17 cellular contexts compared by ENCODE assay signal in the genomic region with DNA sequence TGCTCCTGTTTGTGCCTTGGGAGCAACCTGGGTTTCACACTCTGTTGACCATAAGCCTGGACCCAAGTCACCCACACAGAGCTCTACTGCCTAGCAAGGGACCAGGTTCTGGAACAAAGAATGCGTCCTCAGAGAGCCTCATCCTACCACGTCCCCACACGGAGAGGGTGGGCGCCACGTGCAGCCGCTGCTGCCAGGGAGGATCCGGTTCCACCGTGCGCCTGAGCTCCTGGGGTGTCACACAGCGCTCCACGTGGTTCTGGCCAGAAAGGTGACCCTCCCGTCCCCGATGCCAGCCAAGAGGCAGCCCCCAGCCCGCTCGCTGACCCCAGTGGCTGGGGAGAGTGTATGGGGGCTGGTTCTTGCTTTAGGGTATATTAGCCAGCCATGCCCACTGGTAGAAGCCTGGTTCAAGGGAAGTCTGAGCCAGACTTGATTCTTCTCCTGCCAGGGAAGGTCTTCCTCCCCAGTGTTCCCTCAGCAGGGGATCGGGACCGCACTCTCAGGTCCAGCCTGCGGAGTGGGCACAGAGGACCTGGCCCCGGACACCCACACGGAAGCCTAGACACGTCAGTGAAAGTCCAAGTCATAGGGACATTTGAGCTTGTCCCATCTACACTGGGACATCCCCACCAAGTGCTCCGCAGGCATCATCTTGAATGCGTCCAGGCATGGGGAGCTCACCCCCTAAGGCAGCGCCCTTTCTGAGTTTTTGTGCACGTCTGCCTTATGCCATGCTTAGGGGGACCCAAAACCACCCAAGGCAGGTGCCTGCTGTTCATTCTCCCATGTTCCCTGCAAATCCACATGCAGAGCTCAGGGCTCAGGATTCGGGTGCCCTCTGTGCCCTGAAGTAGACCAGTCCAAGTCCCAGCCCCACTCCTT. TPM values are rescaled to one million over a fixed set of nuclear protein-coding genes. Genes with fewer than 3 reads are reported as not detected.
DNase-seq lines count a peak whose midpoint lies in the region; ATAC-seq, FAIRE-seq and TF ChIP-seq lines count a peak whose summit lies in the region.
"Had no signal": no experiment of that assay in that cellular context is flagged by ENCODE, and none has a peak within 500 bp of the region (broad histone marks: within the 10 kb centered on the region; RNA-seq: fewer than 3 reads in every experiment).

No MANE protein-coding gene starts in this region.

- no peak for FAIRE-seq in H1 (lab: Jason Lieb, UNC)

- H4K91ac ChIP-seq in H1 (replicated peaks; ENCODE audit: insufficient read length, low read length), result peak overlapping the region; percentile 32
- no peak overlapping the region for H4K91ac ChIP-seq in neuronal stem cell (ENCODE audit: low read depth, low read length, poor library complexity)

- no peak overlapping the region for H4K5ac ChIP-seq in H1 (ENCODE audit: insufficient read length, low read depth, low read length)

- peaks cover 34% of the 10 kb centered on the region for H3K27me3 Mint-ChIP-seq in chondrocyte (ENCODE audit: low read depth)

- peaks cover 18% of the 10 kb centered on the region for H3K9me3 Mint-ChIP-seq in chondrocyte (ENCODE audit: low read depth)

- H3K36me3 Mint-ChIP-seq in chondrocyte (ENCODE audit: low read depth), result peaks cover 3% of the 10 kb centered on the region

- TF ChIP-seq CTCF in chondrocyte (IDR thresholded peaks at IDR 0.05), result no peak
- no peak for TF ChIP-seq CTCF in H1 (IDR thresholded peaks at IDR 0.05; ENCODE audit: control extremely low read depth in 1 of 3, insufficient read depth in 1 of 3, low read depth in 1 of 3, low read length in 3 of 3)
- TF ChIP-seq CTCF in BE2C (IDR thresholded peaks at IDR 0.05; ENCODE audit: low read depth, low read length), result no peak
- no peak for TF ChIP-seq CTCF in right atrium auricular region (IDR thresholded peaks at IDR 0.05)

- no peak for TF ChIP-seq EP300 in H1 (IDR thresholded peaks at IDR 0.05; ENCODE audit: borderline replicate concordance in 1 of 2, low read depth in 2 of 2, low read length in 2 of 2)

- H3K27ac ChIP-seq in H1 (ENCODE audit: low read depth, low read length) (no peak overlapping the region), neuronal stem cell (replicated peaks; ENCODE audit: low read length) (no peak overlapping the region), right atrium auricular region (no peak overlapping the region)

- H2BK12ac ChIP-seq in H1 (ENCODE audit: low read depth, low read length), result no peak overlapping the region
- peak overlapping the region; percentile 60 for H2BK12ac ChIP-seq in neuronal stem cell (ENCODE audit: low read length)

- H3K79me1 ChIP-seq in H1 (ENCODE audit: low read depth, low read length) (no peaks in the 10 kb centered on the region), neuronal stem cell (ENCODE audit: low read depth, low read length) (no peaks in the 10 kb centered on the region)

- no peaks in the 10 kb centered on the region; a peak in 1 of 7 replicates for H3K4me1 ChIP-seq in H1 (replicated peaks in 1 of 4; ENCODE audit: control insufficient read depth in 3 of 4, insufficient read depth in 4 of 4, low read length in 3 of 4)
- no peaks in the 10 kb centered on the region for H3K4me1 ChIP-seq in neuronal stem cell (ENCODE audit: control insufficient read depth in 2 of 2, insufficient read depth in 1 of 2, low read depth in 1 of 2, low read length in 2 of 2)
- peaks cover 5% of the 10 kb centered on the region for H3K4me1 ChIP-seq in BE2C
- no peaks in the 10 kb centered on the region for H3K4me1 ChIP-seq in right atrium auricular region

- no peak for TF ChIP-seq POLR2A in H1 (IDR thresholded peaks at IDR 0.05; ENCODE audit: control extremely low read depth in 1 of 2, low read depth in 2 of 2, low read length in 2 of 2)

- H3K23ac ChIP-seq in H1 (ENCODE audit: insufficient read length) (no peak overlapping the region), neuronal stem cell (ENCODE audit: low read depth, low read length, poor library complexity) (no peak overlapping the region)

- peak overlapping the region; percentile 51 for H3K4ac ChIP-seq in H1 (replicated peaks; ENCODE audit: insufficient read length, low read depth, low read length)
- H3K4ac ChIP-seq in neuronal stem cell (ENCODE audit: low read length), result peak overlapping the region; percentile 45

- POLR2A ChIA-PET in H1 (lab: Charles Lee; ENCODE audit: partially characterized antibody), result no interaction called here

- no peak overlapping the region for H3K4me3 Mint-ChIP-seq in chondrocyte (ENCODE audit: unreplicated experiment)

- no peak overlapping the region for H3K56ac ChIP-seq in H1 (replicated peaks; ENCODE audit: insufficient read length, low read depth, low read length)

- H3K4me1 Mint-ChIP-seq in chondrocyte (ENCODE audit: low read depth), result no peaks in the 10 kb centered on the region

- H3K4me3 ChIP-seq in H1 (ENCODE audit: extremely low read depth in 1 of 4, insufficient read depth in 2 of 4, low read depth in 3 of 4, low read length in 4 of 4), result no peak overlapping the region
- no peak overlapping the region for H3K4me3 ChIP-seq in neuronal stem cell (ENCODE audit: low read length in 2 of 2)
- no peak overlapping the region for H3K4me3 ChIP-seq in BE2C (ENCODE audit: low read depth, low read length)
- no peak overlapping the region for H3K4me3 ChIP-seq in right atrium auricular region

- H4K20me1 ChIP-seq in H1 (replicated peaks in 1 of 2; ENCODE audit: control insufficient read depth in 1 of 2, insufficient read depth in 2 of 2, low read length in 2 of 2), result no peaks in the 10 kb centered on the region

- no peaks in the 10 kb centered on the region for H3K23me2 ChIP-seq in H1 (ENCODE audit: low read depth, low read length)

- H2AK5ac ChIP-seq in H1 (ENCODE audit: low read depth, low read length) (no peak overlapping the region), neuronal stem cell (ENCODE audit: low read depth, low read length) (peak overlapping the region; percentile 82)

- ATAC-seq in GM19324 (IDR thresholded peaks at IDR 0.05; ENCODE audit: low FRiP score, unreplicated experiment), result no peak

- H2BK5ac ChIP-seq in H1 (ENCODE audit: low read depth, low read length) (no peak overlapping the region), neuronal stem cell (ENCODE audit: low read length) (peak overlapping the region; percentile 78)

- H2BK120ac ChIP-seq in H1 (replicated peaks; ENCODE audit: low read depth, low read length) (no peak overlapping the region), neuronal stem cell (ENCODE audit: low read depth, low read length) (no peak overlapping the region)

- H2AFZ ChIP-seq in H1 (ENCODE audit: low read length), result no peak overlapping the region
- no peak overlapping the region for H2AFZ ChIP-seq in neuronal stem cell (ENCODE audit: low read length)

- H3K9ac ChIP-seq in H1 (replicated peaks in 1 of 4; ENCODE audit: extremely low read depth in 1 of 4, low read depth in 3 of 4, low read length in 3 of 4) (no peak overlapping the region), neuronal stem cell (ENCODE audit: low read depth, low read length, poor library complexity) (peak overlapping the region; percentile 39)

- no peak overlapping the region for H3K27ac Mint-ChIP-seq in chondrocyte (ENCODE audit: unreplicated experiment)

- H2BK15ac ChIP-seq in H1 (ENCODE audit: low read length) (no peak overlapping the region), neuronal stem cell (ENCODE audit: low read length) (peak overlapping the region; percentile 72)

- peak; percentile 84 for DNase-seq in chondrocyte (ENCODE audit: low spot score)
- no peak for DNase-seq in H1 (ENCODE audit: low read depth in 1 of 2, low spot score in 2 of 2)
- no peak for DNase-seq in neuronal stem cell (ENCODE audit: low spot score)
- peak; percentile 36 for DNase-seq in ureter (ENCODE audit: low spot score)
- no peak for DNase-seq in BE2C
- no peak for DNase-seq in right atrium auricular region (ENCODE audit: low spot score)
- DNase-seq: ACHN, DMS79 treated with DMSO at 0.1 percent for 48 hours, GOT3, NCI-H1105 treated with DMSO at 0.1 percent for 48 hours, NCI-H1694, NCI-H2081 treated with DMSO at 0.1 percent for 48 hours, NCI-H524, SHP77 had no signal

- H3K18ac ChIP-seq in H1 (ENCODE audit: extremely low read depth, low read length) (no peak overlapping the region; the same call in 1 of the 2 replicates), neuronal stem cell (ENCODE audit: low read length) (peak overlapping the region; percentile 53)

- CTCF ChIA-PET in H1 (lab: Charles Lee; ENCODE audit: partially characterized antibody), result interaction anchor here (1.1 to 1.5 kb wide), 2 partner anchors 16 to 75 kb away, joined by 3 to 5 read pairs; no protein-coding TSS in a partner anchor

- H4K8ac ChIP-seq in H1 (ENCODE audit: extremely low read depth, insufficient read depth, low read length), result no peak overlapping the region; the same call in 1 of the 2 replicates
- no peak overlapping the region for H4K8ac ChIP-seq in neuronal stem cell (ENCODE audit: low read depth, low read length)

- no peaks in the 10 kb centered on the region; a peak in 1 of 4 replicates for H3K9me3 ChIP-seq in H1 (ENCODE audit: insufficient read depth in 2 of 2, low read depth in 1 of 2, low read length in 1 of 2)
- peaks cover 0 to 3% of the 10 kb centered on the region in 2 donors for H3K9me3 ChIP-seq in neuronal stem cell (replicated peaks in 1 of 2; ENCODE audit: control insufficient read depth in 2 of 2, insufficient read depth in 1 of 2, low read depth in 1 of 2, low read length in 2 of 2)
- H3K9me3 ChIP-seq in BE2C, result no peaks in the 10 kb centered on the region
- peaks cover 0 to 11% of the 10 kb centered on the region in 2 donors for H3K9me3 ChIP-seq in right atrium auricular region

- no peak for TF ChIP-seq RAD21 in H1 (IDR thresholded peaks at IDR 0.05 in 1 of 2, conservative IDR thresholded peaks at IDR 0.05 in 1 of 2; ENCODE audit: low read depth in 2 of 2, low read length in 2 of 2)

- no peak overlapping the region for H2BK20ac ChIP-seq in H1 (ENCODE audit: low read length)

- no peaks in the 10 kb centered on the region for H3K79me2 ChIP-seq in H1 (ENCODE audit: control insufficient read depth in 1 of 2, insufficient read depth in 2 of 2, low read length in 2 of 2)

- H3K36me3 ChIP-seq in H1 (ENCODE audit: control insufficient read depth in 2 of 4, insufficient read depth in 4 of 4, low read length in 3 of 4), result no peaks in the 10 kb centered on the region
- H3K36me3 ChIP-seq in neuronal stem cell (replicated peaks in 1 of 2; ENCODE audit: control insufficient read depth in 2 of 2, insufficient read depth in 2 of 2, low read length in 2 of 2), result no peaks in the 10 kb centered on the region
- no peaks in the 10 kb centered on the region for H3K36me3 ChIP-seq in BE2C
- H3K36me3 ChIP-seq in right atrium auricular region, result no peaks in the 10 kb centered on the region

- H3K4me2 ChIP-seq in H1 (ENCODE audit: insufficient read depth in 1 of 2, low read depth in 2 of 2, low read length in 2 of 2) (no peak overlapping the region), neuronal stem cell (ENCODE audit: insufficient read depth, low read length, poor library complexity, severe bottlenecking) (no peak overlapping the region)

- WGBS in H1 (ENCODE audit: extremely low coverage in 1 of 2, insufficient coverage in 1 of 2, insufficient read length in 1 of 2, insufficient replicate concordance in 2 of 2, low coverage in 1 of 2, low lambda C conversion rate in 2 of 2, missing lambda C conversion rate in 1 of 2), 2 experiments, result 93% methylated on average over 17 of the region's 26 CpGs; no CpG with 5 or more reads in 1 of the 2 experiments
- whole genome bisulfite sequencing in neuronal stem cell (ENCODE audit: extremely low coverage in 2 of 2, insufficient read length in 2 of 2, insufficient replicate concordance in 1 of 2), 2 donors, result no CpG with 5 or more reads among the region's 26 CpGs

- H3K27me3 ChIP-seq in H1 (replicated peaks in 1 of 4; ENCODE audit: control insufficient read depth in 3 of 4, extremely low read depth in 1 of 4, insufficient read depth in 3 of 4, low read length in 3 of 4), result no peaks in the 10 kb centered on the region
- H3K27me3 ChIP-seq in neuronal stem cell (ENCODE audit: control insufficient read depth in 3 of 3, insufficient read depth in 3 of 3, low read depth in 1 of 3, low read length in 3 of 3), result no peaks in the 10 kb centered on the region
- H3K27me3 ChIP-seq in BE2C, result no peaks in the 10 kb centered on the region
- H3K27me3 ChIP-seq in right atrium auricular region, result no peaks in the 10 kb centered on the region

- no peak overlapping the region for H3K14ac ChIP-seq in H1 (ENCODE audit: insufficient read length)
- peak overlapping the region; percentile 31 for H3K14ac ChIP-seq in neuronal stem cell (ENCODE audit: low read length)

RNA-seq across cellular contexts. Expression of a gene that starts 2.4 kb away (rescaled TPM):
- total RNA-seq in chondrocyte, result not detected in 3 replicates
- total RNA-seq in H1 (2021; fragmentation: NEBNext Ultra II Directional; extraction: Animal tissue kit (Norgen Biotek cat#: 25700)), result not detected in 2 replicates
- not detected in 2 replicates for polyA plus RNA-seq in H1 (2011; rRNA removed)
- not detected for polyA plus RNA-seq in H1 (2011; cell fraction: cytosol; rRNA removed)
- not detected for polyA plus RNA-seq in H1 (2011; cell fraction: nucleus; rRNA removed)
- not detected in 4 replicates for polyA plus RNA-seq in H1 (2012, experiment 1 of 2)
- polyA plus RNA-seq in H1 (2012, experiment 2 of 2), result not detected
- polyA plus RNA-seq in H1 (2013, experiment 1 of 2), result not detected
- polyA plus RNA-seq in H1 (2013, experiment 2 of 2), result not detected
- polyA minus RNA-seq in H1 (2011; rRNA and poly(A)+ RNA removed), result not detected in 2 replicates
- polyA minus RNA-seq in H1 (2011; cell fraction: cytosol; rRNA and poly(A)+ RNA removed), result not detected
- not detected for polyA minus RNA-seq in H1 (2011; cell fraction: nucleus; rRNA and poly(A)+ RNA removed)
- polyA plus RNA-seq in neuronal stem cell (2013, experiment 1 of 2), result not detected
- polyA plus RNA-seq in neuronal stem cell (2013, experiment 2 of 2), result not detected
- 3.1 TPM for total RNA-seq in ureter
- polyA plus RNA-seq in BE2C (2012; ENCODE audit: insufficient read depth, insufficient read length, low read depth), result 0.11 TPM
- 1 to 10 TPM in 1 of 2 donors, under 1 TPM in 1; 0.63 to 2.1 TPM for total RNA-seq in right atrium auricular region
- total RNA-seq: LHCN-M2, RPMI7951 had no signal

RNA-seq across cellular contexts. Expression of a gene that starts 34.7 kb away (rescaled TPM):
- total RNA-seq in chondrocyte, result not detected in 3 replicates
- total RNA-seq in H1 (2021; fragmentation: NEBNext Ultra II Directional; extraction: Animal tissue kit (Norgen Biotek cat#: 25700)), result not detected in 2 replicates
- polyA plus RNA-seq in H1 (2011; rRNA removed), result not detected in 2 replicates
- not detected for polyA plus RNA-seq in H1 (2011; cell fraction: cytosol; rRNA removed)
- polyA plus RNA-seq in H1 (2011; cell fraction: nucleus; rRNA removed), result not detected
- not detected in 4 replicates for polyA plus RNA-seq in H1 (2012, experiment 1 of 2)
- polyA plus RNA-seq in H1 (2012, experiment 2 of 2), result not detected
- not detected for polyA plus RNA-seq in H1 (2013, experiment 1 of 2)
- polyA plus RNA-seq in H1 (2013, experiment 2 of 2), result not detected
- not detected in 2 replicates for polyA minus RNA-seq in H1 (2011; rRNA and poly(A)+ RNA removed)
- not detected for polyA minus RNA-seq in H1 (2011; cell fraction: cytosol; rRNA and poly(A)+ RNA removed)
- polyA minus RNA-seq in H1 (2011; cell fraction: nucleus; rRNA and poly(A)+ RNA removed), result not detected
- not detected for polyA plus RNA-seq in neuronal stem cell (2013, experiment 1 of 2)
- polyA plus RNA-seq in neuronal stem cell (2013, experiment 2 of 2), result not detected
- total RNA-seq in ureter, result 0.49 TPM
- polyA plus RNA-seq in BE2C (2012; ENCODE audit: insufficient read depth, insufficient read length, low read depth), result not detected
- total RNA-seq in right atrium auricular region, result not detected
- total RNA-seq: LHCN-M2, RPMI7951 had no signal

Comparison
In these comparisons a context has a peak if more than half of its experiments do, and no peak if none do; other contexts are left out.
1. DNase-seq: peak in chondrocyte (single experiment) and ureter (single experiment); none in H1 (0 of 2), neuronal stem cell (single experiment), BE2C (single experiment) and right atrium auricular region (single experiment).